Comparison of ENCODE assay signal across 8 cellular contexts in genomic region chr14:57533214-57533613, GRCh38. TPM values are rescaled to one million over a fixed set of nuclear protein-coding genes. Genes with fewer than 3 reads are reported as not detected.
DNase-seq lines count a peak whose midpoint lies in the region; ATAC-seq and TF ChIP-seq lines count a peak whose summit lies in the region.

No MANE protein-coding gene starts in this region.

- no peaks in the 10 kb centered on the region for H3K36me3 Mint-ChIP-seq in mesothelial cell of epicardium

- TF ChIP-seq POLR2A in NB4 (IDR thresholded peaks at IDR 0.05; ENCODE audit: extremely low read depth, insufficient read length): no peak

- H3K36me3 ChIP-seq in smooth muscle cell (ENCODE audit: low read depth): no peaks in the 10 kb centered on the region

- no peaks in the 10 kb centered on the region for H3F3A ChIP-seq in smooth muscle cell (ENCODE audit: low read depth)

- in situ Hi-C loops in GM13977 (cut with MboI; ENCODE audit: low pct_unique_long_range_greater_than_20kb, low sequenced_read_pairs, unreplicated experiment): no loop called here

- H3K9ac ChIP-seq in smooth muscle cell (ENCODE audit: low read depth): no peak overlapping the region

- H3K4me3 Mint-ChIP-seq in mesothelial cell of epicardium: no peak overlapping the region

- H3K27ac Mint-ChIP-seq in mesothelial cell of epicardium: no peak overlapping the region

- DNase-seq in AG10803 (ENCODE audit: low read depth) (peak; percentile 4), GM13977 (ENCODE audit: low spot score) (peak; percentile 6), NB4 (ENCODE audit: low read depth) (peak; percentile 30), epithelial cell of esophagus (ENCODE audit: low read depth) (peak; percentile 25), smooth muscle cell (lab: John Stamatoyannopoulos, UW; ENCODE audit: unreplicated experiment) (no peak), mesothelial cell of epicardium (ENCODE audit: low spot score in 2 of 2, unreplicated experiment in 2 of 2) (no peak), UCSD-AML1 (lab: John Stamatoyannopoulos, UW; ENCODE audit: unreplicated experiment) (no peak), Right ventricle myocardium inferior (ENCODE audit: missing footprints) (no peak)

- no peaks in the 10 kb centered on the region for H3K79me2 ChIP-seq in smooth muscle cell (ENCODE audit: low read depth)

- no peak overlapping the region for H2AFZ ChIP-seq in smooth muscle cell (ENCODE audit: low read depth)

- intact Hi-C loops in Right ventricle myocardium inferior (cut with DNase I): no loop called here

- WGBS in smooth muscle cell (ENCODE audit: low lambda C conversion rate): 79% methylated on average over 1 of the region's 1 CpG

- no peaks in the 10 kb centered on the region for H3K4me1 ChIP-seq in smooth muscle cell (ENCODE audit: low read depth)

- H3K9me3 Mint-ChIP-seq in mesothelial cell of epicardium: peaks cover 6% of the 10 kb centered on the region

- no peak overlapping the region for H3K27ac ChIP-seq in smooth muscle cell (ENCODE audit: low read depth)

- H3K27me3 Mint-ChIP-seq in mesothelial cell of epicardium (ENCODE audit: low read depth): peaks cover 23% of the 10 kb centered on the region

- ATAC-seq in Right ventricle myocardium inferior: no peak

- TF ChIP-seq CTCF in AG10803 (conservative IDR thresholded peaks at IDR 0.05; ENCODE audit: low read length) (peak; percentile 51), GM13977 (IDR thresholded peaks at IDR 0.05; ENCODE audit: extremely low read depth, insufficient read depth, missing control alignments) (peak; percentile 51), NB4 (IDR thresholded peaks at IDR 0.05; ENCODE audit: low read depth, low read length) (peak; percentile 42), epithelial cell of esophagus (IDR thresholded peaks at IDR 0.05; ENCODE audit: insufficient read depth, low read depth, low read length, missing control alignments) (peak; percentile 32), smooth muscle cell (IDR thresholded peaks at IDR 0.05; ENCODE audit: borderline replicate concordance, insufficient read depth, poor library complexity, severe bottlenecking) (peak; percentile 40), mesothelial cell of epicardium (IDR thresholded peaks at IDR 0.05; ENCODE audit: unreplicated experiment) (no peak)

- no peaks in the 10 kb centered on the region for H3K4me1 Mint-ChIP-seq in mesothelial cell of epicardium

- no peak overlapping the region for H3K4me2 ChIP-seq in smooth muscle cell

- H3K9me3 ChIP-seq in smooth muscle cell (replicated peaks; ENCODE audit: low read depth): no peaks in the 10 kb centered on the region

- no peaks in the 10 kb centered on the region for H4K20me1 ChIP-seq in smooth muscle cell (ENCODE audit: low read depth)

- peaks cover 3% of the 10 kb centered on the region for H3K27me3 ChIP-seq in smooth muscle cell (ENCODE audit: low read depth)

- H3K4me3 ChIP-seq in AG10803 (ENCODE audit: low read length) (no peak overlapping the region), NB4 (ENCODE audit: low read depth, low read length) (no peak overlapping the region), epithelial cell of esophagus (ENCODE audit: low read length) (no peak overlapping the region), smooth muscle cell (no peak overlapping the region)

RNA-seq across cellular contexts. Expression of gene CCDC198, which starts 39.6 kb away (rescaled TPM):
- total RNA-seq in smooth muscle cell (not detected in 2 replicates), mesothelial cell of epicardium (not detected in 3 replicates), Right ventricle myocardium inferior (not detected)
- not detected in 2 replicates for polyA plus RNA-seq in smooth muscle cell

Comparison
In these comparisons a context has a peak if more than half of its experiments do, and no peak if none do; other contexts are left out.
1. DNase-seq: peak in AG10803 (single experiment), GM13977 (single experiment), NB4 (single experiment) and epithelial cell of esophagus (single experiment); none in smooth muscle cell (single experiment), mesothelial cell of epicardium (0 of 2), UCSD-AML1 (single experiment) and Right ventricle myocardium inferior (single experiment).